Comparison of ENCODE assay signal across 21 cellular contexts in genomic region chr10:133184591-133185244, GRCh38. TPM values are rescaled to one million over a fixed set of nuclear protein-coding genes. Genes with fewer than 3 reads are reported as not detected.
DNase-seq lines count a peak whose midpoint lies in the region; ATAC-seq and TF ChIP-seq lines count a peak whose summit lies in the region.
"Had no signal": no experiment of that assay in that cellular context is flagged by ENCODE, and none has a peak within 500 bp of the region (broad histone marks: within the 10 kb centered on the region; RNA-seq: fewer than 3 reads in every experiment).

No MANE protein-coding gene starts in this region.

- intact Hi-C loops in right cardiac atrium (cut with DNase I) (no loop called here), heart right ventricle (cut with DNase I) (no loop called here)

- POLR2A ChIA-PET in WTC11 (lab: Charles Lee) = no interaction called here
- POLR2A ChIA-PET in SK-N-SH (lab: Yijun Ruan, JAX) = no interaction called here

- peak in 2 of 3 donors; percentile 2 to 25 for DNase-seq in right cardiac atrium
- DNase-seq in heart right ventricle = no peak
- no peak for DNase-seq in WTC11 (ENCODE audit: low spot score)
- DNase-seq in nephron progenitor cell = no peak
- DNase-seq in NCI-H187 (lab: John Stamatoyannopoulos, UW) = no peak
- no peak for DNase-seq in SK-N-SH
- no peak for DNase-seq in NCI-H1092 (lab: John Stamatoyannopoulos, UW)
- DNase-seq: 8988T; CD4-positive, alpha-beta memory T cell; DMS153; DMS79; GDM1; GM23248 had no signal

- H3K36me3 Mint-ChIP-seq in WTC11 (peaks cover 15% of the 10 kb centered on the region), nephron progenitor cell (ENCODE audit: low read depth) (peaks cover 7% of the 10 kb centered on the region)
- no peaks in the 10 kb centered on the region for H3K36me3 Mint-ChIP-seq in stimulated activated memory B cell treated with anti-CD40 and anti-IgM and Interleukin-4, amounts not matched to agents 10 μg/mL and 1 μg/mL and 100 μg/mL, for 72 hours
- H3K36me3 Mint-ChIP-seq: CD4-positive, alpha-beta memory T cell; IgD-negative memory B cell had no signal

- ATAC-seq in right cardiac atrium (no peak), heart right ventricle (no peak), WTC11 (no peak)
- no peak for ATAC-seq in stimulated activated memory B cell treated with anti-CD40 and anti-IgM and Interleukin-4, amounts not matched to agents 10 μg/mL and 1 μg/mL and 100 μg/mL, for 72 hours

- no peaks in the 10 kb centered on the region for H3F3A ChIP-seq in SK-N-SH (replicated peaks; ENCODE audit: insufficient read depth)

- H3K9me3 ChIP-seq in right cardiac atrium (ENCODE audit: control insufficient read depth, low read length) (no peaks in the 10 kb centered on the region), heart right ventricle (no peaks in the 10 kb centered on the region), SK-N-SH (no peaks in the 10 kb centered on the region)
- H3K9me3 ChIP-seq: HAP-1 had no signal

- CTCF ChIA-PET in WTC11 (lab: Charles Lee) = no interaction called here
- CTCF ChIA-PET in SK-N-SH (lab: Yijun Ruan, JAX) = no interaction called here

- no peaks in the 10 kb centered on the region for H3K4me1 ChIP-seq in right cardiac atrium (ENCODE audit: control insufficient read depth, insufficient read depth, low read length)
- no peaks in the 10 kb centered on the region for H3K4me1 ChIP-seq in heart right ventricle
- H3K4me1 ChIP-seq in SK-N-SH (ENCODE audit: control insufficient read depth in 1 of 2, insufficient read depth in 2 of 2, low read depth in 1 of 2, low read length in 1 of 2) = peaks cover 0 to 6% of the 10 kb centered on the region in 2 experiments; a peak in 1 of 4 replicates
- H3K4me1 ChIP-seq: HAP-1 had no signal

- H3K4me2 ChIP-seq in SK-N-SH = no peak overlapping the region

- no peaks in the 10 kb centered on the region for H3K4me1 Mint-ChIP-seq in WTC11
- H3K4me1 Mint-ChIP-seq in nephron progenitor cell = peaks cover 59% of the 10 kb centered on the region
- no peaks in the 10 kb centered on the region for H3K4me1 Mint-ChIP-seq in stimulated activated memory B cell treated with anti-CD40 and anti-IgM and Interleukin-4, amounts not matched to agents 10 μg/mL and 1 μg/mL and 100 μg/mL, for 72 hours
- H3K4me1 Mint-ChIP-seq: CD4-positive, alpha-beta memory T cell; IgD-negative memory B cell had no signal

- TF ChIP-seq CTCF in heart right ventricle (IDR thresholded peaks at IDR 0.05) = no peak
- no peak for TF ChIP-seq CTCF in WTC11 (IDR thresholded peaks at IDR 0.05)
- TF ChIP-seq CTCF in nephron progenitor cell (IDR thresholded peaks at IDR 0.05) = no peak
- no peak for TF ChIP-seq CTCF in SK-N-SH (IDR thresholded peaks at IDR 0.05)

- no peaks in the 10 kb centered on the region for H3K27me3 Mint-ChIP-seq in WTC11 (ENCODE audit: low read depth)
- H3K27me3 Mint-ChIP-seq in nephron progenitor cell (ENCODE audit: low read depth, poor library complexity) = no peaks in the 10 kb centered on the region
- H3K27me3 Mint-ChIP-seq in stimulated activated memory B cell treated with anti-CD40 and anti-IgM and Interleukin-4, amounts not matched to agents 10 μg/mL and 1 μg/mL and 100 μg/mL, for 72 hours = peaks cover 28% of the 10 kb centered on the region

- H3K27ac ChIP-seq in right cardiac atrium (ENCODE audit: low read length) = no peak overlapping the region
- no peak overlapping the region for H3K27ac ChIP-seq in heart right ventricle
- no peak overlapping the region for H3K27ac ChIP-seq in SK-N-SH (ENCODE audit: low read depth in 2 of 2, low read length in 1 of 2)
- H3K27ac ChIP-seq: C4-2B, GM23248 had no signal

- no peak overlapping the region for H2AFZ ChIP-seq in SK-N-SH (ENCODE audit: low read depth)
- H2AFZ ChIP-seq: GM23248 had no signal

- H3K4me3 Mint-ChIP-seq in WTC11 (no peak overlapping the region), nephron progenitor cell (peak overlapping the region; percentile 13)
- H3K4me3 Mint-ChIP-seq in stimulated activated memory B cell treated with anti-CD40 and anti-IgM and Interleukin-4, amounts not matched to agents 10 μg/mL and 1 μg/mL and 100 μg/mL, for 72 hours = no peak overlapping the region
- H3K4me3 Mint-ChIP-seq: CD4-positive, alpha-beta memory T cell had no signal

- no peak overlapping the region for H3K9ac ChIP-seq in SK-N-SH
- H3K9ac ChIP-seq: GM23248 had no signal

- no peaks in the 10 kb centered on the region for H3K79me2 ChIP-seq in SK-N-SH (ENCODE audit: insufficient read depth)

- peaks cover 8% of the 10 kb centered on the region for H3K9me3 Mint-ChIP-seq in WTC11
- no peaks in the 10 kb centered on the region for H3K9me3 Mint-ChIP-seq in nephron progenitor cell
- no peaks in the 10 kb centered on the region for H3K9me3 Mint-ChIP-seq in stimulated activated memory B cell treated with anti-CD40 and anti-IgM and Interleukin-4, amounts not matched to agents 10 μg/mL and 1 μg/mL and 100 μg/mL, for 72 hours

- H3K36me3 ChIP-seq in heart right ventricle (no peaks in the 10 kb centered on the region), SK-N-SH (replicated peaks in 1 of 2; ENCODE audit: control insufficient read depth in 1 of 2, insufficient read depth in 2 of 2, low read length in 1 of 2) (no peaks in the 10 kb centered on the region)
- H3K36me3 ChIP-seq: HAP-1 had no signal

- no peaks in the 10 kb centered on the region for H4K20me1 ChIP-seq in SK-N-SH (ENCODE audit: insufficient read depth)

- H3K27me3 ChIP-seq in right cardiac atrium (ENCODE audit: control insufficient read depth, insufficient read depth) (no peaks in the 10 kb centered on the region), heart right ventricle (peaks cover 0 to 53% (median 42%) of the 10 kb centered on the region in 7 donors), SK-N-SH (ENCODE audit: insufficient read depth) (no peaks in the 10 kb centered on the region; the same call in 1 of the 2 replicates)

- TF ChIP-seq RAD21 in SK-N-SH (IDR thresholded peaks at IDR 0.05; ENCODE audit: low read length) = no peak

- 88% methylated on average over 23 of the region's 23 CpGs for WGBS in right cardiac atrium
- WGBS in heart right ventricle, 2 donors = 84 to 88% methylated on average over 23 of the region's 23 CpGs
- WGBS in SK-N-SH (ENCODE audit: low lambda C conversion rate) = 48% methylated on average over 16 of the region's 23 CpGs

- no peaks in the 10 kb centered on the region for H3K9me2 ChIP-seq in SK-N-SH

- no peak for TF ChIP-seq EP300 in SK-N-SH (IDR thresholded peaks at IDR 0.05; ENCODE audit: borderline replicate concordance in 1 of 2, low read depth in 1 of 2, low read length in 1 of 2)

- H3K27ac Mint-ChIP-seq in WTC11 (no peak overlapping the region), nephron progenitor cell (no peak overlapping the region)
- no peak overlapping the region for H3K27ac Mint-ChIP-seq in stimulated activated memory B cell treated with anti-CD40 and anti-IgM and Interleukin-4, amounts not matched to agents 10 μg/mL and 1 μg/mL and 100 μg/mL, for 72 hours
- H3K27ac Mint-ChIP-seq: CD4-positive, alpha-beta memory T cell; IgD-negative memory B cell had no signal

- H3K4me3 ChIP-seq in right cardiac atrium (ENCODE audit: low read length) (no peak overlapping the region), heart right ventricle (no peak overlapping the region), SK-N-SH (ENCODE audit: low read depth in 2 of 2, low read length in 1 of 2) (no peak overlapping the region)
- H3K4me3 ChIP-seq: GM23248, HAP-1 had no signal

TF ChIP-seq in WTC11, 78 proteins besides CTCF, POLR2A, EP300 and RAD21:
- TF ChIP-seq TCF7 (CRISPR knock-in tag; IDR thresholded peaks at IDR 0.05; ENCODE audit: low read depth) (0 out of 2 replicates have a peak, but pooled peaks have one; percentile 30), TEAD4 (CRISPR knock-in tag; IDR thresholded peaks at IDR 0.05) (no peak)

TF ChIP-seq in SK-N-SH, 30 proteins besides CTCF, POLR2A, EP300 and RAD21:
- no peak for TF ChIP-seq POLR2AphosphoS5 (IDR thresholded peaks at IDR 0.05; ENCODE audit: low read depth, low read length)

RNA-seq across cellular contexts. Expression of gene KNDC1, which starts 24.7 kb away (rescaled TPM):
- 1 to 10 TPM in 2 of 4 donors, under 1 TPM in 2; 0.41 to 1.4 (median 0.91) TPM for total RNA-seq in right cardiac atrium
- 0.23 TPM for polyA plus RNA-seq in right cardiac atrium
- total RNA-seq in heart right ventricle = under 1 TPM in 8 of 10 donors, not detected in 2; 0.04 to 0.88 (median 0.20) TPM
- polyA plus RNA-seq in heart right ventricle = under 1 TPM in 1 of 2 donors, not detected in 1; 0.07 TPM
- total RNA-seq in WTC11 (2021) = 25.7 to 26.8 TPM (median 26.6 TPM) in 3 replicates
- polyA plus RNA-seq in SK-N-SH (2012; rRNA removed) = 1.4 TPM in 2 replicates
- polyA plus RNA-seq in SK-N-SH (2012; cell fraction: cytosol; rRNA removed) = 0.26 and 0.76 TPM in 2 replicates
- polyA plus RNA-seq in SK-N-SH (2012; cell fraction: nucleus; rRNA removed) = 3.6 and 6.5 TPM in 2 replicates
- total RNA-seq: A673, Daoy had no signal

RNA-seq across cellular contexts. Expression of gene UTF1, which starts 45.3 kb away (rescaled TPM):
- total RNA-seq in right cardiac atrium (not detected), heart right ventricle (not detected), WTC11 (2021) (140 to 196 TPM (median 143 TPM) in 3 replicates)
- polyA plus RNA-seq in right cardiac atrium (not detected), heart right ventricle (not detected), SK-N-SH (2012; rRNA removed) (not detected in 2 replicates)
- not detected in 2 replicates for polyA plus RNA-seq in SK-N-SH (2012; cell fraction: cytosol; rRNA removed)
- polyA plus RNA-seq in SK-N-SH (2012; cell fraction: nucleus; rRNA removed) = not detected in 2 replicates
- total RNA-seq: A673; CD4-positive, alpha-beta memory T cell; Daoy; GM23248; H4 had no signal
- polyA plus RNA-seq: AG04450; CD4-positive, alpha-beta memory T cell; GM23248; IgD-negative memory B cell had no signal

RNA-seq across cellular contexts. Expression of gene VENTX, which starts 52.9 kb away (rescaled TPM):
- total RNA-seq in right cardiac atrium (under 1 TPM; 0.45 to 0.89 (median 0.68) TPM), heart right ventricle (1 to 10 TPM in 1 of 10 donors, under 1 TPM in 8, not detected in 1; 0.19 to 1.5 (median 0.42) TPM), WTC11 (2021) (21.5 to 28.0 TPM (median 22.5 TPM) in 3 replicates)
- polyA plus RNA-seq in right cardiac atrium (0.48 TPM), heart right ventricle (1 to 10 TPM in 1 of 2 donors, under 1 TPM in 1; 0.83 to 1.3 TPM), SK-N-SH (2012; rRNA removed) (not detected in 2 replicates)
- not detected in 2 replicates for polyA plus RNA-seq in SK-N-SH (2012; cell fraction: cytosol; rRNA removed)
- polyA plus RNA-seq in SK-N-SH (2012; cell fraction: nucleus; rRNA removed) = not detected in 2 replicates
- total RNA-seq: A673; CD4-positive, alpha-beta memory T cell; Daoy; GM23248; H4 had no signal
- polyA plus RNA-seq: AG04450; CD4-positive, alpha-beta memory T cell; GM23248; IgD-negative memory B cell had no signal

Comparison
In these comparisons a context has a peak if more than half of its experiments do, and no peak if none do; other contexts are left out.
1. DNase-seq: peak in right cardiac atrium (2 of 3); none in heart right ventricle (0 of 2), WTC11 (single experiment), nephron progenitor cell (single experiment), NCI-H187 (0 of 2), SK-N-SH (single experiment) and NCI-H1092 (single experiment).
2. RNA of gene KNDC1, which starts 24.7 kb away (total RNA-seq): 25.7 to 26.8 TPM in WTC11; 0.41 to 1.4 TPM in right cardiac atrium and 0.04 to 0.88 TPM in heart right ventricle; every median in the first group is over 10 times any median in the second.
3. RNA of gene UTF1, which starts 45.3 kb away (total RNA-seq): 140 to 196 TPM in WTC11; not detected in right cardiac atrium and not detected in heart right ventricle; every median in the first group is over 100 times any median in the second.